22 cellular contexts compared by ENCODE assay signal in the genomic region with DNA sequence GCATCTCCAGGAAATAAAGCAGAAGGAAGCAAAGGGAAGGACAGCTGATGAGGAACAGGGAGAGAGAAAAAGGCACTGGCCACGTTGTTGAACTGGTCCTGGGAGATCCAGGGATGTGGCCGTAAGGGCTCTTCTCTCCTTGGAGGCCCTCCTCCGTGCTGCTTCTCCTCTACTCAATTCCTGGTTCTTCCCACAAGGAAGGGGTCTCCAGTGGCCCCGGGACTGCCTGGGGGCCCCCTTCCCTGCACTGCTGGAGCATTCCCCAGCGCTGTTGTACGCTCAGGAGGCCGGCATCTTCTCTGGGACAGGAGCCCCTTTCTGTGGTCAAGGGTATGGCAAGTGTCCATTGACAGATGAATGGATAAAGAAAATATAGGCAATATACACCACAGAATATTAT.
"Had no signal": no experiment of that assay in that cellular context is flagged by ENCODE, and none has a peak within 500 bp of the region (broad histone marks: within the 10 kb centered on the region; RNA-seq: fewer than 3 reads in every experiment).

No MANE protein-coding gene starts in this region.

- H3K4me1 ChIP-seq: body of pancreas, prostate gland had no signal

- H3K36me3 ChIP-seq: prostate gland, upper lobe of left lung had no signal

- H3K9me3 ChIP-seq: body of pancreas, prostate gland, upper lobe of left lung had no signal

- H3K27ac Mint-ChIP-seq: nephron had no signal

- H3K27me3 Mint-ChIP-seq: activated naive CD8-positive, alpha-beta T cell had no signal

- H3K4me3 ChIP-seq: body of pancreas, prostate gland, skin epidermis, upper lobe of left lung had no signal

- H3K4me1 Mint-ChIP-seq: nephron had no signal

- H3K27ac ChIP-seq: body of pancreas, prostate gland, upper lobe of left lung had no signal

- DNase-seq: activated CD4-positive, alpha-beta T cell treated with anti-CD3 and anti-CD28 coated beads for 48 hours; activated CD8-positive, alpha-beta T cell treated with anti-CD3 and anti-CD28 coated beads, Interleukin-2, amount 10 ng/mL, durations not matched to agents 7 days and 5 days; activated T-cell treated with anti-CD3 and anti-CD28 coated beads for 4 hours; amniotic stem cell; body of pancreas; central memory CD4-positive, alpha-beta T cell; cortex of kidney; effector CD8-positive, alpha-beta T cell; foreskin fibroblast; glutamatergic neuron; kidney glomerular epithelial cell; mesenchymal stem cell; nucleus accumbens; right cardiac atrium; stimulated activated CD4-positive, alpha-beta T cell treated with anti-CD3 and anti-CD28 coated beads, Interleukin-4, amount 100 ng/mL, for 24 hours; stimulated activated naive CD4-positive, alpha-beta T cell treated with Interleukin-2 at 50 U/mL for 16 hours; upper lobe of left lung had no signal

- H3K27me3 ChIP-seq: body of pancreas, upper lobe of left lung had no signal

- H3K4me3 Mint-ChIP-seq: activated CD8-positive, alpha-beta T cell treated with anti-CD3 and anti-CD28 coated beads, Interleukin-2, amount 10 ng/mL, durations not matched to agents 7 days and 5 days; activated naive CD8-positive, alpha-beta T cell; nephron had no signal

- ATAC-seq: activated CD8-positive, alpha-beta T cell treated with anti-CD3 and anti-CD28 coated beads, Interleukin-2, amount 10 ng/mL, durations not matched to agents 7 days and 5 days; body of pancreas; right cardiac atrium; SK-N-SH treated with all-trans-retinoic acid at 6 μM for 48 hours had no signal
